Comparison of ENCODE assay signal across 2 cellular contexts in the genomic region with DNA sequence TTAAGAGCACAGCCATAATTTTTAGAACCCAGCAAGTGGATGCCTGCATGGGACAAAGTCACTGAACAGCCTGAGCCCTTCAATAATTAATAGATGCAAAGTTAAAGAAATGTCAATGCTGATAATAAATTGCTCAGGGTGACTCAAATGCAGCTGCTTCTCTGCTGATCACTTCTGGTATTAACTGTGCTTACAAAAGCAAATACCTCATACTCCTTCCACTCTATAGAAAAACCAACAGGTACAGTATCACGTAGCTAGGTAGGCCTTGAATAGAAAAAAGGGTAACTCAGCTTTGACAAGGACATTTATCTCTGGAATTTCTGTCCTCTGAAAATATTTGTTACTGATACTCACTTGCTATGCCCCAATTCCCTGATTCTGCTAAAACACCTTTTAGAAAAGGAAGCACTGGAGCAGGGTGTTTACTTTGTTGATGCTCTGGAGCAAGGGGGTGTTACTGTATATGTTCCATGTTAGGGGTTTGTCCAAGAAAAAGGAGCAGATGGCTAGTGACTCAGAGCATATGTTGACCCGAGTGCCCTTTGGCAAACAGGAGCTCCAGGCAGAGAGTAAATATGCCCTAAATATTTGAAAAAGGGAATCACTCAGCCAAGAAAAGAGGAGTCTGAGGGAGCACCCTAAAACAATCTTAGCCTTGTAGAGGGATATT.
TF ChIP-seq lines count a peak whose summit lies in the region.

No MANE protein-coding gene starts in this region.

TF ChIP-seq in A549, 52 proteins besides CTCF, POLR2A, EP300 and RAD21 (continued from another document):
- TF ChIP-seq, protein P1, sequence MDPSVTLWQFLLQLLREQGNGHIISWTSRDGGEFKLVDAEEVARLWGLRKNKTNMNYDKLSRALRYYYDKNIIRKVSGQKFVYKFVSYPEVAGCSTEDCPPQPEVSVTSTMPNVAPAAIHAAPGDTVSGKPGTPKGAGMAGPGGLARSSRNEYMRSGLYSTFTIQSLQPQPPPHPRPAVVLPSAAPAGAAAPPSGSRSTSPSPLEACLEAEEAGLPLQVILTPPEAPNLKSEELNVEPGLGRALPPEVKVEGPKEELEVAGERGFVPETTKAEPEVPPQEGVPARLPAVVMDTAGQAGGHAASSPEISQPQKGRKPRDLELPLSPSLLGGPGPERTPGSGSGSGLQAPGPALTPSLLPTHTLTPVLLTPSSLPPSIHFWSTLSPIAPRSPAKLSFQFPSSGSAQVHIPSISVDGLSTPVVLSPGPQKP (IDR thresholded peaks at IDR 0.05; ENCODE audit: low read depth, low read length): no peak
- TF ChIP-seq ESRRA (IDR thresholded peaks at IDR 0.05; ENCODE audit: borderline replicate concordance, low read length) (no peak), HOXB5 (CRISPR knock-in tag; IDR thresholded peaks at IDR 0.05) (peak; percentile 50; the same call in 1 of the 2 replicates), JUN (IDR thresholded peaks at IDR 0.05) (peak; percentile 86 to 91; a peak in 4 of 5 replicates), JUNB (IDR thresholded peaks at IDR 0.05) (peak; percentile 91), SMC3 (IDR thresholded peaks at IDR 0.05) (peak; percentile 56), POLR2AphosphoS2 (conservative IDR thresholded peaks at IDR 0.05; ENCODE audit: low read length) (no peak), MYC (IDR thresholded peaks at IDR 0.05; ENCODE audit: borderline replicate concordance, low read length) (no peak), FOSL2 (IDR thresholded peaks at IDR 0.05) (peak; percentile 89), FOSL2 (CRISPR knock-in tag; IDR thresholded peaks at IDR 0.05) (peak; percentile 95), CHD4 (IDR thresholded peaks at IDR 0.05; ENCODE audit: borderline replicate concordance) (0 out of 2 replicates have a peak, but pooled peaks have one; percentile 24), CEBPB (IDR thresholded peaks at IDR 0.05) (peak in 1 of 2 experiments; percentile 65; a peak in 2 of 4 replicates)
- TF ChIP-seq, protein P2, sequence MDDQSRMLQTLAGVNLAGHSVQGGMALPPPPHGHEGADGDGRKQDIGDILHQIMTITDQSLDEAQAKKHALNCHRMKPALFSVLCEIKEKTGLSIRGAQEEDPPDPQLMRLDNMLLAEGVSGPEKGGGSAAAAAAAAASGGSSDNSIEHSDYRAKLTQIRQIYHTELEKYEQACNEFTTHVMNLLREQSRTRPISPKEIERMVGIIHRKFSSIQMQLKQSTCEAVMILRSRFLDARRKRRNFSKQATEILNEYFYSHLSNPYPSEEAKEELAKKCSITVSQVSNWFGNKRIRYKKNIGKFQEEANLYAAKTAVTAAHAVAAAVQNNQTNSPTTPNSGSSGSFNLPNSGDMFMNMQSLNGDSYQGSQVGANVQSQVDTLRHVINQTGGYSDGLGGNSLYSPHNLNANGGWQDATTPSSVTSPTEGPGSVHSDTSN (IDR thresholded peaks at IDR 0.05): peak; percentile 86
- TF ChIP-seq, protein P3, sequence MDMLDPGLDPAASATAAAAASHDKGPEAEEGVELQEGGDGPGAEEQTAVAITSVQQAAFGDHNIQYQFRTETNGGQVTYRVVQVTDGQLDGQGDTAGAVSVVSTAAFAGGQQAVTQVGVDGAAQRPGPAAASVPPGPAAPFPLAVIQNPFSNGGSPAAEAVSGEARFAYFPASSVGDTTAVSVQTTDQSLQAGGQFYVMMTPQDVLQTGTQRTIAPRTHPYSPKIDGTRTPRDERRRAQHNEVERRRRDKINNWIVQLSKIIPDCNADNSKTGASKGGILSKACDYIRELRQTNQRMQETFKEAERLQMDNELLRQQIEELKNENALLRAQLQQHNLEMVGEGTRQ (IDR thresholded peaks at IDR 0.05): no peak
- TF ChIP-seq, protein P4, sequence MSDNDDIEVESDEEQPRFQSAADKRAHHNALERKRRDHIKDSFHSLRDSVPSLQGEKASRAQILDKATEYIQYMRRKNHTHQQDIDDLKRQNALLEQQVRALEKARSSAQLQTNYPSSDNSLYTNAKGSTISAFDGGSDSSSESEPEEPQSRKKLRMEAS (IDR thresholded peaks at IDR 0.05): peak; percentile 79
- TF ChIP-seq, protein P5, sequence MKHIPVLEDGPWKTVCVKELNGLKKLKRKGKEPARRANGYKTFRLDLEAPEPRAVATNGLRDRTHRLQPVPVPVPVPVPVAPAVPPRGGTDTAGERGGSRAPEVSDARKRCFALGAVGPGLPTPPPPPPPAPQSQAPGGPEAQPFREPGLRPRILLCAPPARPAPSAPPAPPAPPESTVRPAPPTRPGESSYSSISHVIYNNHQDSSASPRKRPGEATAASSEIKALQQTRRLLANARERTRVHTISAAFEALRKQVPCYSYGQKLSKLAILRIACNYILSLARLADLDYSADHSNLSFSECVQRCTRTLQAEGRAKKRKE (CRISPR knock-in tag; IDR thresholded peaks at IDR 0.05; ENCODE audit: low read depth): peak; percentile 96
- TF ChIP-seq, protein P6, sequence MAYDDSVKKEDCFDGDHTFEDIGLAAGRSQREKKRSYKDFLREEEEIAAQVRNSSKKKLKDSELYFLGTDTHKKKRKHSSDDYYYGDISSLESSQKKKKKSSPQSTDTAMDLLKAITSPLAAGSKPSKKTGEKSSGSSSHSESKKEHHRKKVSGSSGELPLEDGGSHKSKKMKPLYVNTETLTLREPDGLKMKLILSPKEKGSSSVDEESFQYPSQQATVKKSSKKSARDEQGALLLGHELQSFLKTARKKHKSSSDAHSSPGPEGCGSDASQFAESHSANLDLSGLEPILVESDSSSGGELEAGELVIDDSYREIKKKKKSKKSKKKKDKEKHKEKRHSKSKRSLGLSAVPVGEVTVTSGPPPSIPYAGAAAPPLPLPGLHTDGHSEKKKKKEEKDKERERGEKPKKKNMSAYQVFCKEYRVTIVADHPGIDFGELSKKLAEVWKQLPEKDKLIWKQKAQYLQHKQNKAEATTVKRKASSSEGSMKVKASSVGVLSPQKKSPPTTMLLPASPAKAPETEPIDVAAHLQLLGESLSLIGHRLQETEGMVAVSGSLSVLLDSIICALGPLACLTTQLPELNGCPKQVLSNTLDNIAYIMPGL (CRISPR knock-in tag; IDR thresholded peaks at IDR 0.05; ENCODE audit: borderline replicate concordance): no peak
- TF ChIP-seq, protein P7, sequence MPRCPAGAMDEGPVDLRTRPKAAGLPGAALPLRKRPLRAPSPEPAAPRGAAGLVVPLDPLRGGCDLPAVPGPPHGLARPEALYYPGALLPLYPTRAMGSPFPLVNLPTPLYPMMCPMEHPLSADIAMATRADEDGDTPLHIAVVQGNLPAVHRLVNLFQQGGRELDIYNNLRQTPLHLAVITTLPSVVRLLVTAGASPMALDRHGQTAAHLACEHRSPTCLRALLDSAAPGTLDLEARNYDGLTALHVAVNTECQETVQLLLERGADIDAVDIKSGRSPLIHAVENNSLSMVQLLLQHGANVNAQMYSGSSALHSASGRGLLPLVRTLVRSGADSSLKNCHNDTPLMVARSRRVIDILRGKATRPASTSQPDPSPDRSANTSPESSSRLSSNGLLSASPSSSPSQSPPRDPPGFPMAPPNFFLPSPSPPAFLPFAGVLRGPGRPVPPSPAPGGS (IDR thresholded peaks at IDR 0.05): no peak; the same call in 2 of the 3 replicates
TF ChIP-seq in A549: peak in this region for 11.

TF ChIP-seq in IMR-90, 13 proteins besides CTCF, POLR2A, EP300 and RAD21 (continued from another document):
- TF ChIP-seq MAZ (IDR thresholded peaks at IDR 0.05; ENCODE audit: borderline replicate concordance, low read depth, low read length): no peak
- TF ChIP-seq, protein P3 (IDR thresholded peaks at IDR 0.05; ENCODE audit: low read depth, low read length): no peak
- TF ChIP-seq, protein P1 (IDR thresholded peaks at IDR 0.05; ENCODE audit: borderline replicate concordance, low read depth, low read length): no peak
